ENCODE assay signal across 1 cellular context in genomic region chr6:118650500-118651281, GRCh38.
TF ChIP-seq lines count a peak whose summit lies in the region.

No MANE protein-coding gene starts in this region.

TF ChIP-seq in HepG2, 621 proteins besides CTCF, POLR2A, EP300 and RAD21 (continued from another document):
- TF ChIP-seq MNT (IDR thresholded peaks at IDR 0.05) (no peak), ZNF362 (CRISPR knock-in tag; IDR thresholded peaks at IDR 0.05; ENCODE audit: borderline replicate concordance) (no peak), ZNF10 (CRISPR knock-in tag; IDR thresholded peaks at IDR 0.05; ENCODE audit: borderline replicate concordance, low read depth) (0 out of 2 replicates have a peak, but pooled peaks have one; percentile 8), DZIP1 (CRISPR knock-in tag; IDR thresholded peaks at IDR 0.05) (no peak), ZNF605 (CRISPR knock-in tag; IDR thresholded peaks at IDR 0.05) (no peak), ZNF792 (CRISPR knock-in tag; IDR thresholded peaks at IDR 0.05) (no peak), KDM6A (CRISPR knock-in tag; IDR thresholded peaks at IDR 0.05; ENCODE audit: low read depth) (no peak), SRY (CRISPR knock-in tag; IDR thresholded peaks at IDR 0.05) (no peak), ZNF577 (CRISPR knock-in tag; IDR thresholded peaks at IDR 0.05; ENCODE audit: borderline replicate concordance, low read depth) (no peak), KIAA2018 (CRISPR knock-in tag; IDR thresholded peaks at IDR 0.05; ENCODE audit: borderline replicate concordance) (no peak), ZNF772 (CRISPR knock-in tag; IDR thresholded peaks at IDR 0.05) (no peak; the same call in 1 of the 2 replicates), SKIL (CRISPR knock-in tag; IDR thresholded peaks at IDR 0.05; ENCODE audit: borderline replicate concordance) (no peak), MXI1 (IDR thresholded peaks at IDR 0.05; ENCODE audit: borderline replicate concordance, low read depth, low read length) (no peak), NCOR1 (IDR thresholded peaks at IDR 0.05; ENCODE audit: borderline replicate concordance, low read length) (no peak), ZNF574 (CRISPR knock-in tag; IDR thresholded peaks at IDR 0.05) (peak; percentile 62; the same call in 1 of the 2 replicates), MED1 (CRISPR knock-in tag; IDR thresholded peaks at IDR 0.05) (0 out of 2 replicates have a peak, but pooled peaks have one; percentile 20), ZNF703 (CRISPR knock-in tag; IDR thresholded peaks at IDR 0.05; ENCODE audit: borderline replicate concordance) (peak; percentile 79; the same call in 1 of the 2 replicates), ZFP37 (CRISPR knock-in tag; IDR thresholded peaks at IDR 0.05; ENCODE audit: borderline replicate concordance) (no peak), ZKSCAN8 (CRISPR knock-in tag; IDR thresholded peaks at IDR 0.05; ENCODE audit: borderline replicate concordance) (no peak), NFE2 (CRISPR knock-in tag; IDR thresholded peaks at IDR 0.05) (no peak)
